In genomic region chr10:73060738-73061635, GRCh38 we compare ENCODE assay signal across 8 cellular contexts. TPM values are rescaled to one million over a fixed set of nuclear protein-coding genes. Genes with fewer than 3 reads are reported as not detected.
DNase-seq lines count a peak whose midpoint lies in the region; ATAC-seq and TF ChIP-seq lines count a peak whose summit lies in the region.

No MANE protein-coding gene starts in this region.

- peak; percentile 42 to 44 for TF ChIP-seq CTCF in fibroblast of lung (conservative IDR thresholded peaks at IDR 0.05 in 1 of 2, IDR thresholded peaks at IDR 0.05 in 1 of 2; ENCODE audit: low read depth in 1 of 2, low read length in 2 of 2)

- no peaks in the 10 kb centered on the region for H3K4me1 ChIP-seq in fibroblast of lung (ENCODE audit: control insufficient read depth, extremely low read depth, insufficient read depth, low read length)

- H3K27ac ChIP-seq in fibroblast of lung (ENCODE audit: insufficient read depth, low read length) = no peak overlapping the region

- CTCF ChIA-PET in HEK293T (lab: Yijun Ruan, JAX) = interaction anchor here (0.6 to 0.9 kb wide), 7 partner anchors 10 to 611 kb away, joined by 3 to 8 read pairs (median 3); no protein-coding TSS in a partner anchor

- no peaks in the 10 kb centered on the region for H3K9me3 ChIP-seq in fibroblast of lung (ENCODE audit: control insufficient read depth, insufficient read depth, low read depth, low read length)

- H3K4me3 ChIP-seq in fibroblast of lung (replicated peaks in 1 of 4; ENCODE audit: control extremely low read depth in 1 of 4, insufficient read depth in 1 of 4, low read depth in 3 of 4, low read length in 4 of 4) = no peak overlapping the region

- peaks cover 2% of the 10 kb centered on the region for H3K36me3 ChIP-seq in fibroblast of lung (ENCODE audit: control insufficient read depth, insufficient read depth, low read length)

- no peaks in the 10 kb centered on the region for H4K20me1 ChIP-seq in fibroblast of lung (ENCODE audit: control insufficient read depth, extremely low read depth, insufficient read depth, low read length)

- H3K4me2 ChIP-seq in fibroblast of lung (ENCODE audit: extremely low read depth, insufficient read depth, low read length) = no peak overlapping the region

- H3K79me2 ChIP-seq in fibroblast of lung (ENCODE audit: control insufficient read depth, insufficient read depth, low read length) = no peaks in the 10 kb centered on the region

- peak; percentile 58 for DNase-seq in DMS53 treated with DMSO at 0.1 percent for 48 hours (lab: John Stamatoyannopoulos, UW; ENCODE audit: unreplicated experiment)
- DNase-seq in HEK293T (ENCODE audit: extremely low spot score) = peak; percentile 46
- DNase-seq in RPMI7951 (ENCODE audit: low read depth) = peak; percentile 6
- DNase-seq in fibroblast of lung (ENCODE audit: low read depth in 2 of 2) = peak in 1 of 2 donors; percentile 41
- DNase-seq in pons (ENCODE audit: low spot score) = peak; percentile 52
- DNase-seq in NCI-H187 (lab: John Stamatoyannopoulos, UW) = no peak

- H3K9ac ChIP-seq in fibroblast of lung (ENCODE audit: insufficient read depth, low read length) = no peak overlapping the region

- POLR2A ChIA-PET in HEK293T (lab: Yijun Ruan, JAX) = no interaction called here

- no peak for ATAC-seq in GM19035 (IDR thresholded peaks at IDR 0.05; ENCODE audit: unreplicated experiment)
- no peak for ATAC-seq in GM18498 (IDR thresholded peaks at IDR 0.05; ENCODE audit: unreplicated experiment)

- H3K27me3 ChIP-seq in fibroblast of lung (ENCODE audit: control insufficient read depth, insufficient read depth, low read length) = no peaks in the 10 kb centered on the region

- H2AFZ ChIP-seq in fibroblast of lung (ENCODE audit: low read length) = no peak overlapping the region

TF ChIP-seq in HEK293T, 16 proteins besides CTCF, POLR2A, EP300 and RAD21:
- TF ChIP-seq PKNOX1 (IDR thresholded peaks at IDR 0.05) = peak; percentile 90
- no peak for TF ChIP-seq HDGF (IDR thresholded peaks at IDR 0.05; ENCODE audit: borderline replicate concordance)
- TF ChIP-seq SP1 (IDR thresholded peaks at IDR 0.05) = no peak

RNA-seq across cellular contexts. Expression of gene P4HA1, which starts 35.7 kb away (rescaled TPM):
- 290 and 315 TPM in 2 replicates for total RNA-seq in RPMI7951 (2014; rRNA removed; shearing (Covaris generic))
- 147 and 179 TPM in 2 replicates for total RNA-seq in fibroblast of lung
- 89.1 and 226 TPM in 2 replicates for polyA plus RNA-seq in fibroblast of lung
- polyA plus RNA-seq in fibroblast of lung (2012) = 64.6 and 153 TPM in 2 replicates
- 7.0 and 12.5 TPM in 2 replicates for polyA minus RNA-seq in fibroblast of lung (ENCODE audit: low replicate concordance)

RNA-seq across cellular contexts. Expression of gene NUDT13, which starts 49.3 kb away (rescaled TPM):
- 2.1 and 3.6 TPM in 2 replicates for total RNA-seq in RPMI7951 (2014; rRNA removed; shearing (Covaris generic))
- 2.1 and 2.6 TPM in 2 replicates for total RNA-seq in fibroblast of lung
- polyA plus RNA-seq in fibroblast of lung = 1.3 and 1.8 TPM in 2 replicates
- 1.5 and 2.0 TPM in 2 replicates for polyA plus RNA-seq in fibroblast of lung (2012)
- not detected in 2 replicates for polyA minus RNA-seq in fibroblast of lung (ENCODE audit: low replicate concordance)

Comparison
In these comparisons a context has a peak if more than half of its experiments do, and no peak if none do; other contexts are left out.
1. DNase-seq: peak in DMS53 treated with DMSO at 0.1 percent for 48 hours (single experiment), HEK293T (single experiment), RPMI7951 (single experiment) and pons (single experiment); none in NCI-H187 (0 of 2).